Comparison of ENCODE assay signal across 3 cellular contexts in the genomic region with DNA sequence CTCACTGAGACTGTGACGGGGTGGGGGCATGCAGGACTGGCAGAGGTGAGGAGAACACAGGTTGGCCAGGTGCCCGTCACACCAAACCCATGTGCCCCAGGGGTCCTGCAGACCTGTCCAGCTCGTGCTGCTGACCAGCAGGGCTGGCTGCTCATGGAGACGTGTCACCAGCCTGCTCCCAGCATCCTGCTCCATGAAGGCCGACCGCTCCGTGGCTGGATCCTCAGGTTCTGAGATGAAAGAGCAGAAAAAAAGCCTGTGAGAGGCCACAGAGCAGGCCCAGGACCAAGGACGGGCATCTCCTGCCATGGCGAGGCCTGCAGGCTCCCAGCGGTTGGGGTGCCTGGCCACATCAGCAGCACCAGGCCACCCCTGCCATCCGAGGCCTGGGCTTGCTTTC.
"Had no signal": no experiment of that assay in that cellular context is flagged by ENCODE, and none has a peak within 500 bp of the region (broad histone marks: within the 10 kb centered on the region; RNA-seq: fewer than 3 reads in every experiment).

No MANE protein-coding gene starts in this region.

- DNase-seq: GDM1, GF-D8 had no signal

- H3K4me3 ChIP-seq: GM12878 had no signal
